ENCODE assay signal across 24 cellular contexts in genomic region chr19:42079276-42079669, GRCh38. TPM values are rescaled to one million over a fixed set of nuclear protein-coding genes. Genes with fewer than 3 reads are reported as not detected.
"Had no signal": no experiment of that assay in that cellular context is flagged by ENCODE, and none has a peak within 500 bp of the region (broad histone marks: within the 10 kb centered on the region; RNA-seq: fewer than 3 reads in every experiment).

No MANE protein-coding gene starts in this region.

- H3K27me3 Mint-ChIP-seq: activated CD4-positive, alpha-beta memory T cell treated with anti-CD3 and anti-CD28 coated beads, Interleukin-2, amount 10 ng/mL, durations not matched to agents 7 days and 5 days; activated naive CD8-positive, alpha-beta T cell treated with anti-CD3 and anti-CD28 coated beads for 36 hours; activated T-helper 17 cell treated with anti-CD3 and anti-CD28 coated beads, Interleukin-2, amount 50 U/mL, for 72 hours; effector memory CD8-positive, alpha-beta T cell; naive B cell; progenitor cell of endocrine pancreas had no signal

- H3K4me3 Mint-ChIP-seq: activated CD4-positive, alpha-beta memory T cell treated with anti-CD3 and anti-CD28 coated beads, Interleukin-2, amount 10 ng/mL, durations not matched to agents 7 days and 5 days; activated naive CD8-positive, alpha-beta T cell treated with anti-CD3 and anti-CD28 coated beads for 36 hours; effector memory CD8-positive, alpha-beta T cell; T-helper 1 cell treated with Interleukin-12 subunit alpha and Interleukin-12 subunit beta and Interleukin-4 antibody, amounts not matched to agents 30 μg/mL and 1 μg/mL, for 36 hours had no signal

- H3K9me3 Mint-ChIP-seq: activated CD4-positive, alpha-beta memory T cell treated with anti-CD3 and anti-CD28 coated beads, Interleukin-2, amount 10 ng/mL, durations not matched to agents 7 days and 5 days; activated naive CD8-positive, alpha-beta T cell treated with anti-CD3 and anti-CD28 coated beads for 36 hours; T-helper 1 cell treated with Interleukin-12 subunit alpha and Interleukin-12 subunit beta and Interleukin-4 antibody, amounts not matched to agents 30 μg/mL and 1 μg/mL, for 36 hours had no signal

- H3K9me3 ChIP-seq: body of pancreas, colonic mucosa, lower lobe of right lung, sigmoid colon, upper lobe of left lung had no signal

- H3K27ac ChIP-seq: body of pancreas, colonic mucosa, dorsolateral prefrontal cortex, epithelial cell of prostate, lower lobe of right lung, sigmoid colon, upper lobe of left lung had no signal

- H3K27ac Mint-ChIP-seq: activated CD4-positive, alpha-beta memory T cell treated with anti-CD3 and anti-CD28 coated beads, Interleukin-2, amount 10 ng/mL, durations not matched to agents 7 days and 5 days; activated naive CD8-positive, alpha-beta T cell treated with anti-CD3 and anti-CD28 coated beads for 36 hours; progenitor cell of endocrine pancreas; T-helper 1 cell treated with Interleukin-12 subunit alpha and Interleukin-12 subunit beta and Interleukin-4 antibody, amounts not matched to agents 30 μg/mL and 1 μg/mL, for 36 hours had no signal

- H3K4me3 ChIP-seq: body of pancreas, colonic mucosa, dorsolateral prefrontal cortex, lower lobe of right lung, sigmoid colon, smooth muscle cell, upper lobe of left lung had no signal

- DNase-seq: activated CD4-positive, alpha-beta memory T cell treated with anti-CD3 and anti-CD28 coated beads, Interleukin-2, amount 10 ng/mL, durations not matched to agents 7 days and 5 days; activated CD4-positive, alpha-beta T cell treated with anti-CD3 and anti-CD28 coated beads for 48 hours; activated CD4-positive, CD25-positive, alpha-beta regulatory T cell; activated naive CD8-positive, alpha-beta T cell treated with anti-CD3 and anti-CD28 coated beads for 36 hours; amygdala; body of pancreas; colonic mucosa; dorsolateral prefrontal cortex; effector memory CD8-positive, alpha-beta T cell; kidney; lower lobe of right lung; mesendoderm; naive B cell; retina; sigmoid colon; stimulated activated CD4-positive, alpha-beta T cell treated with anti-CD3 and anti-CD28 coated beads, Interleukin-15, amount 100 ng/mL, for 24 hours; stimulated activated naive CD4-positive, alpha-beta T cell had no signal

- H3K27me3 ChIP-seq: body of pancreas, colonic mucosa, dorsolateral prefrontal cortex, sigmoid colon, upper lobe of left lung had no signal

RNA-seq across cellular contexts. Expression of gene GRIK5, which starts 9.3 kb away (rescaled TPM):
- total RNA-seq: fibroblast of villous mesenchyme had no signal
